1 cellular context compared by ENCODE assay signal in the genomic region with DNA sequence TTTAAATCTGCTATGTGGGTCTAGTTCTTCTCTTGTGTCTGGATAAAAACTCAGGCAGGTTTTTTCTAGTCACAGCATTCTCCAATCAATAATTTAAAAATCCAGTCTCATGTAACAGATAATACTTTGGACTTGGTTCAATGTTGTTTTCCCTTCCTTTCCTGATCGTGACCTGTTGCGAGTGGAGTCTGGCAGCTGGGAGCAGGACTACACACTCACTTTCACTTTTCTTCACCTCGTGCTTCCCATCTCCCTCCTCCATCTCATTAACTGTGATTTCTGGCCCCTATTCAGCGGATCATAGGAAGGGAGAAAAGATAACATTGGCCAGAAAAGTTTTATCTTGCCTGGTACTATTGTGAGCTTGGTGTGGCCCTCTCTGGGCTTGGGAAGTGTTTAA.
TF ChIP-seq lines count a peak whose summit lies in the region.

No MANE protein-coding gene starts in this region.

TF ChIP-seq in IMR-90, 13 proteins besides CTCF, POLR2A, EP300 and RAD21 (continued from another document):
- TF ChIP-seq, protein P1, sequence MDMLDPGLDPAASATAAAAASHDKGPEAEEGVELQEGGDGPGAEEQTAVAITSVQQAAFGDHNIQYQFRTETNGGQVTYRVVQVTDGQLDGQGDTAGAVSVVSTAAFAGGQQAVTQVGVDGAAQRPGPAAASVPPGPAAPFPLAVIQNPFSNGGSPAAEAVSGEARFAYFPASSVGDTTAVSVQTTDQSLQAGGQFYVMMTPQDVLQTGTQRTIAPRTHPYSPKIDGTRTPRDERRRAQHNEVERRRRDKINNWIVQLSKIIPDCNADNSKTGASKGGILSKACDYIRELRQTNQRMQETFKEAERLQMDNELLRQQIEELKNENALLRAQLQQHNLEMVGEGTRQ (IDR thresholded peaks at IDR 0.05; ENCODE audit: low read depth, low read length): no peak
- TF ChIP-seq ELK1 (IDR thresholded peaks at IDR 0.05; ENCODE audit: borderline replicate concordance, low read depth, low read length) (no peak), MAFK (IDR thresholded peaks at IDR 0.05; ENCODE audit: low read depth, low read length) (no peak), BHLHE40 (IDR thresholded peaks at IDR 0.05; ENCODE audit: low read depth, low read length) (no peak), RFX5 (IDR thresholded peaks at IDR 0.05; ENCODE audit: low read depth, low read length) (no peak)
